ENCODE assay signal across 21 cellular contexts in the genomic region with DNA sequence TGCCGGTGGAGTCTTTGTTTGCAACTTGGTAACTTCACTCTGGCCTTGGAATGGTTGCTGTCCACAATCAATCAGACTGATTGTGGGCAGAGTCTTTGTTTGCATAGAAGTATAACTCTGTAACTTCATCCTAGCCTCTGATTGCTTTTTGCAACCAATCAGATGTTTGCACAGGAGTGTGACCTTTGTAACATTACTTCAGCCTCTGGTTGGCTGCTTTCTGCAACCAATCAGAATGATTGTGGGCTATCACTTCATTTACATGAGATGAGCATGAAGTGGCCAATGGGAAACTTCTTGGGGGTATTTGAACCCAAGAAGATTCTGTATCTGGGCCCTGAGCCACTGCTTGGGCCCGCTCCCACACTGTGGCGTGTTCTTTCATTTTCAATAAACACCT.
"Had no signal": no experiment of that assay in that cellular context is flagged by ENCODE, and none has a peak within 500 bp of the region (broad histone marks: within the 10 kb centered on the region; RNA-seq: fewer than 3 reads in every experiment).

No MANE protein-coding gene starts in this region.

- H3K36me3 Mint-ChIP-seq: naive B cell had no signal

- H3K4me3 Mint-ChIP-seq: naive B cell, nephron progenitor cell had no signal

- H3K4me1 ChIP-seq: sigmoid colon, tibial artery, uterus had no signal

- ATAC-seq: stimulated activated naive CD8-positive, alpha-beta T cell treated with anti-CD3 and anti-CD28 coated beads, Interleukin-15, Interleukin-2, amounts not matched to agents 100 U/mL and 50 U/mL, for 24 hours had no signal

- H3K27me3 ChIP-seq: upper lobe of left lung, uterus had no signal

- H3K36me3 ChIP-seq: left ventricle myocardium inferior, sigmoid colon, suprapubic skin, tibial artery, upper lobe of left lung, uterus had no signal

- DNase-seq: cortex of kidney; effector CD8-positive, alpha-beta T cell; foreskin melanocyte; head of caudate nucleus; hippocampal formation; islet precursor cell; left ventricle myocardium inferior; mesenchymal stem cell; midbrain; naive B cell; nephron progenitor cell; sigmoid colon; stimulated activated CD4-positive, alpha-beta T cell treated with anti-CD3 and anti-CD28 coated beads, Interleukin-12 subunit alpha, Interleukin-12 subunit beta, amount 100 ng/mL, for 4 hours; stimulated activated naive CD8-positive, alpha-beta T cell treated with anti-CD3 and anti-CD28 coated beads, Interleukin-15, Interleukin-2, amounts not matched to agents 100 U/mL and 50 U/mL, for 24 hours; tibial artery; upper lobe of left lung; uterus had no signal

- H3K27ac ChIP-seq: dorsolateral prefrontal cortex, left ventricle myocardium inferior, sigmoid colon, skin epidermis, suprapubic skin, tibial artery, uterus had no signal

- H3K9me3 Mint-ChIP-seq: nephron progenitor cell had no signal

- H3K9me3 ChIP-seq: left ventricle myocardium inferior, sigmoid colon, suprapubic skin, tibial artery, upper lobe of left lung, uterus had no signal

- H3K4me3 ChIP-seq: dorsolateral prefrontal cortex, left ventricle myocardium inferior, lung, sigmoid colon, skin epidermis, suprapubic skin, tibial artery, upper lobe of left lung, uterus had no signal
